Comparison of ENCODE assay signal across 8 cellular contexts in genomic region chr1:28329395-28330153, GRCh38. TPM values are rescaled to one million over a fixed set of nuclear protein-coding genes. Genes with fewer than 3 reads are reported as not detected.
DNase-seq lines count a peak whose midpoint lies in the region; ATAC-seq, FAIRE-seq and TF ChIP-seq lines count a peak whose summit lies in the region.

No MANE protein-coding gene starts in this region.

- H3K4me3 ChIP-seq in LNCaP clone FGC (ENCODE audit: low read depth, low read length) (peak overlapping the region; percentile 81), fibroblast of villous mesenchyme (ENCODE audit: low read depth, low read length) (peak overlapping the region; percentile 84)

- intact Hi-C loops in posterior cingulate gyrus (cut with DNase I) = loop anchor here (2.0 to 5.0 kb wide), 2 partner anchors 39 to 82 kb away; partner anchors contain the start of gene PHACTR4

- DNase-seq in ELF-1 (ENCODE audit: low read depth, low spot score) = peak; percentile 64
- no peak for DNase-seq in LNCaP clone FGC (ENCODE audit: low read depth)
- peak; percentile 35 for DNase-seq in activated T-cell treated with anti-CD3 and anti-CD28 coated beads for 48 hours (ENCODE audit: low read depth)
- peak; percentile 27 for DNase-seq in fibroblast of villous mesenchyme (ENCODE audit: low read depth)
- peak in 6 of 10 donors; percentile 6 to 76 (median 10) for DNase-seq in posterior cingulate gyrus
- DNase-seq in NCI-H524 treated with DMSO at 0.1 percent for 48 hours (lab: John Stamatoyannopoulos, UW) = no peak
- DNase-seq in frontal cortex (ENCODE audit: low spot score in 2 of 2) = no peak

- no peak for FAIRE-seq in frontal cortex (lab: Jason Lieb, UNC)

- no peak for ATAC-seq in GM18502 (IDR thresholded peaks at IDR 0.05; ENCODE audit: poor library complexity, unreplicated experiment)

- TF ChIP-seq CTCF in LNCaP clone FGC (IDR thresholded peaks at IDR 0.05; ENCODE audit: control insufficient read depth, extremely low read depth, insufficient read depth) (no peak), fibroblast of villous mesenchyme (IDR thresholded peaks at IDR 0.05; ENCODE audit: insufficient read depth, low read depth, low read length) (peak; percentile 7)

RNA-seq across cellular contexts. Expression of gene MED18, which starts 0.7 kb away (rescaled TPM):
- 14.5 and 20.3 TPM in 2 replicates for total RNA-seq in fibroblast of villous mesenchyme
- total RNA-seq in frontal cortex = 15.1 TPM

RNA-seq across cellular contexts. Expression of gene PHACTR4, which starts 40.0 kb away (rescaled TPM):
- total RNA-seq in fibroblast of villous mesenchyme (11.6 and 12.1 TPM in 2 replicates), frontal cortex (10.6 TPM)

Comparison
In these comparisons a context has a peak if more than half of its experiments do, and no peak if none do; other contexts are left out.
1. DNase-seq: peak in ELF-1 (single experiment), activated T-cell treated with anti-CD3 and anti-CD28 coated beads for 48 hours (single experiment), fibroblast of villous mesenchyme (single experiment) and posterior cingulate gyrus (6 of 10); none in LNCaP clone FGC (single experiment), NCI-H524 treated with DMSO at 0.1 percent for 48 hours (single experiment) and frontal cortex (0 of 2).